ENCODE assay signal across 8 cellular contexts in the genomic region with DNA sequence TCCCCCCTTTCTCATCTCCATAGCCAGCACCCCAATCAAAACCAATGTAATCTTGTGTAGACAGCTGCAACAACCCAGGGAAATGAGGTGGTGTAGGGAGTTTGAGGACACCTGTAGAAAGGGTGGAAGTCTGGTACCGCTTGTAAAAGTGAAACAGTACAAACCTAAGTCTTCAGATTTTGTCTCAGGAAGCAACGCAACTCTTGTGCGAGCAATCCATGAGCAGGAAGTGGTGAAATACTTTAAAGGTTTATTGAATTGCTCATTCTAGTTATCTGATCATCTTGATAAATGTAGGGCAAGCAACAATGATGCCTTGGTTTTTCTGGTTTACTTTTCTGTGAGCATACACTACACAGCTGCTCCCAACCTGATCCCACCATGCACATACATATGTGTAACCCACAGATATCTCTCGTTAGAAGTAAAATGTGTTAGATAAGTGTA.
DNase-seq lines count a peak whose midpoint lies in the region; ATAC-seq and TF ChIP-seq lines count a peak whose summit lies in the region.

No MANE protein-coding gene starts in this region.

- ATAC-seq in GM23338 = no peak
- peak; percentile 93 for ATAC-seq in T-helper 17 cell

- H4K20me1 ChIP-seq in GM23338 (replicated peaks; ENCODE audit: insufficient read depth) (no peaks in the 10 kb centered on the region), mammary epithelial cell (ENCODE audit: insufficient read depth, low read length) (no peaks in the 10 kb centered on the region), neural progenitor cell (ENCODE audit: low read depth) (no peaks in the 10 kb centered on the region)

- dilution Hi-C loops in mammary epithelial cell (cut with HindIII; ENCODE audit: low sequenced_read_pairs) = no loop called here

- intact Hi-C loops in mammary epithelial cell (cut with micrococcal nuclease) = no loop called here

- WGBS in mammary epithelial cell (ENCODE audit: low coverage, missing lambda C conversion rate) = 18% methylated on average over 4 of the region's 4 CpGs

- H3K27ac ChIP-seq in GM23338 (ENCODE audit: low read depth) = no peak overlapping the region
- peak overlapping the region; percentile 41 for H3K27ac ChIP-seq in mammary epithelial cell (ENCODE audit: insufficient read depth, low read depth, low read length)
- H3K27ac ChIP-seq in neural progenitor cell = no peak overlapping the region

- H3K36me3 ChIP-seq in GM23338 (ENCODE audit: insufficient read depth) (peaks cover 4% of the 10 kb centered on the region; the same call in 1 of the 2 replicates), mammary epithelial cell (ENCODE audit: insufficient read depth, low read length) (peaks cover 10% of the 10 kb centered on the region), neural progenitor cell (no peaks in the 10 kb centered on the region)

- H3F3A ChIP-seq in GM23338 (replicated peaks; ENCODE audit: low read depth) (no peaks in the 10 kb centered on the region), neural progenitor cell (ENCODE audit: low read depth) (no peaks in the 10 kb centered on the region)

- H3K4me2 ChIP-seq in GM23338 = no peak overlapping the region
- H3K4me2 ChIP-seq in mammary epithelial cell (ENCODE audit: insufficient read depth, low read depth, low read length) = peak overlapping the region; percentile 59
- H3K4me2 ChIP-seq in neural progenitor cell = no peak overlapping the region

- H3K36me3 Mint-ChIP-seq in GM23338 (ENCODE audit: low read depth) (peaks cover 8% of the 10 kb centered on the region; the same call in 2 of the 3 replicates), T-helper 17 cell (ENCODE audit: low read depth) (no peaks in the 10 kb centered on the region), neural progenitor cell (peaks cover 20% of the 10 kb centered on the region)

- H3K4me3 Mint-ChIP-seq in GM23338 (no peak overlapping the region), T-helper 17 cell (peak overlapping the region; percentile 88), neural progenitor cell (no peak overlapping the region)

- peaks cover 4% of the 10 kb centered on the region for H3K4me1 Mint-ChIP-seq in GM23338
- H3K4me1 Mint-ChIP-seq in T-helper 17 cell = peaks cover 35% of the 10 kb centered on the region
- no peaks in the 10 kb centered on the region for H3K4me1 Mint-ChIP-seq in neural progenitor cell

- in situ Hi-C loops in mammary epithelial cell (cut with MboI; ENCODE audit: low sequenced_read_pairs in 2 of 2) = no loop called here

- H3K9me3 Mint-ChIP-seq in GM23338 (no peaks in the 10 kb centered on the region), neural progenitor cell (no peaks in the 10 kb centered on the region)

- H2AFZ ChIP-seq in GM23338 (no peak overlapping the region), mammary epithelial cell (ENCODE audit: low read depth, low read length) (peak overlapping the region; percentile 58), neural progenitor cell (replicated peaks) (no peak overlapping the region)

- CTCF ChIA-PET in mammary epithelial cell (lab: Charles Lee; ENCODE audit: low non-redundant PET) = no interaction called here

- H3K4me1 ChIP-seq in GM23338 (ENCODE audit: insufficient read depth) = no peaks in the 10 kb centered on the region
- H3K4me1 ChIP-seq in mammary epithelial cell (ENCODE audit: insufficient read depth, low read length) = peaks cover 28% of the 10 kb centered on the region
- H3K4me1 ChIP-seq in neural progenitor cell = no peaks in the 10 kb centered on the region

- no peaks in the 10 kb centered on the region for H3K9me3 ChIP-seq in T-helper 17 cell (ENCODE audit: control insufficient read depth, low read length, poor library complexity, severe bottlenecking)
- H3K9me3 ChIP-seq in mammary epithelial cell (replicated peaks; ENCODE audit: insufficient read depth, low read length) = no peaks in the 10 kb centered on the region
- H3K9me3 ChIP-seq in neural progenitor cell (ENCODE audit: low read depth) = no peaks in the 10 kb centered on the region

- DNase-seq in GM23338 (ENCODE audit: low spot score) = no peak
- DNase-seq in T-helper 17 cell = peak; percentile 12 to 37 (median 33)
- DNase-seq in mammary epithelial cell = peak; percentile 82
- DNase-seq in stimulated activated CD4-positive, alpha-beta T cell treated with anti-CD3 and anti-CD28 coated beads, Interleukin-1b, Interleukin-23, amount 100 ng/mL, for 48 hours = peak; percentile 47
- DNase-seq in mesenteric fat pad (ENCODE audit: low spot score) = no peak
- DNase-seq in NCI-H526 treated with DMSO at 0.1 percent for 48 hours (lab: John Stamatoyannopoulos, UW) = no peak
- no peak for DNase-seq in NCI-H1930 (lab: John Stamatoyannopoulos, UW)
- DNase-seq in neural progenitor cell (ENCODE audit: low spot score) = no peak

- TF ChIP-seq CTCF in GM23338 (conservative IDR thresholded peaks at IDR 0.05; ENCODE audit: low read depth in 2 of 2) = no peak
- TF ChIP-seq CTCF in mammary epithelial cell (conservative IDR thresholded peaks at IDR 0.05 in 1 of 2, IDR thresholded peaks at IDR 0.05 in 1 of 2; ENCODE audit: extremely low read depth in 1 of 2, insufficient read depth in 1 of 2, low read depth in 1 of 2, low read length in 2 of 2) = no peak
- TF ChIP-seq CTCF in neural progenitor cell (IDR thresholded peaks at IDR 0.05) = no peak

- H3K27me3 ChIP-seq in GM23338 (ENCODE audit: insufficient read depth) = no peaks in the 10 kb centered on the region
- no peaks in the 10 kb centered on the region for H3K27me3 ChIP-seq in mammary epithelial cell (ENCODE audit: insufficient read depth, low read length)
- H3K27me3 ChIP-seq in neural progenitor cell = no peaks in the 10 kb centered on the region

- H3K27ac Mint-ChIP-seq in GM23338 (peak overlapping the region; percentile 30; the same call in 1 of the 2 replicates), T-helper 17 cell (peak overlapping the region; percentile 97), neural progenitor cell (no peak overlapping the region)

- H3K4me3 ChIP-seq in GM23338 (no peak overlapping the region), mammary epithelial cell (replicated peaks in 1 of 3; ENCODE audit: insufficient read depth in 1 of 3, low read depth in 2 of 3, low read length in 3 of 3) (no peak overlapping the region), neural progenitor cell (no peak overlapping the region)

- H3K9ac ChIP-seq in mammary epithelial cell (ENCODE audit: insufficient read depth, low read length) (no peak overlapping the region), neural progenitor cell (no peak overlapping the region)

- H3K79me2 ChIP-seq in GM23338 (replicated peaks; ENCODE audit: insufficient read depth) = no peaks in the 10 kb centered on the region
- no peaks in the 10 kb centered on the region for H3K79me2 ChIP-seq in mammary epithelial cell (ENCODE audit: insufficient read depth, low read length)
- H3K79me2 ChIP-seq in neural progenitor cell (ENCODE audit: low read depth) = no peaks in the 10 kb centered on the region

- no peaks in the 10 kb centered on the region for H3K27me3 Mint-ChIP-seq in GM23338 (ENCODE audit: insufficient read depth, low read depth, poor library complexity)
- no peaks in the 10 kb centered on the region for H3K27me3 Mint-ChIP-seq in T-helper 17 cell
- H3K27me3 Mint-ChIP-seq in neural progenitor cell (ENCODE audit: insufficient read depth, low read depth) = no peaks in the 10 kb centered on the region

- no peaks in the 10 kb centered on the region for H3K9me2 ChIP-seq in GM23338 (ENCODE audit: insufficient read depth)

- BruUV-seq in mammary epithelial cell (replicated peaks; lab: Mats Ljungman, UMichigan) = no TSS peak

TF ChIP-seq in GM23338, 12 proteins besides CTCF, POLR2A, EP300 and RAD21:
- TF ChIP-seq ZNF114 (CRISPR knock-in tag; IDR thresholded peaks at IDR 0.05) = no peak

Comparison
In these comparisons a context has a peak if more than half of its experiments do, and no peak if none do; other contexts are left out.
1. DNase-seq: peak in T-helper 17 cell (3 of 3), mammary epithelial cell (single experiment) and stimulated activated CD4-positive, alpha-beta T cell treated with anti-CD3 and anti-CD28 coated beads, Interleukin-1b, Interleukin-23, amount 100 ng/mL, for 48 hours (single experiment); none in GM23338 (single experiment), mesenteric fat pad (single experiment), NCI-H526 treated with DMSO at 0.1 percent for 48 hours (single experiment), NCI-H1930 (0 of 2) and neural progenitor cell (single experiment).